Comparison of ENCODE assay signal across 1 cellular context in genomic region chr1:44801491-44802305, GRCh38.
TF ChIP-seq lines count a peak whose summit lies in the region.

No MANE protein-coding gene starts in this region.

TF ChIP-seq in HCT116, 20 proteins besides CTCF, POLR2A, EP300 and RAD21 (continued from another document):
- TF ChIP-seq REST (IDR thresholded peaks at IDR 0.05; ENCODE audit: low read depth) (no peak), CEBPB (IDR thresholded peaks at IDR 0.05; ENCODE audit: low read depth) (no peak), ZFX (IDR thresholded peaks at IDR 0.05) (no peak), POLR2AphosphoS5 (IDR thresholded peaks at IDR 0.05; ENCODE audit: low read depth, low read length) (no peak), ATF3 (IDR thresholded peaks at IDR 0.05) (no peak), TCF7L2 (IDR thresholded peaks at IDR 0.05; ENCODE audit: borderline replicate concordance, extremely low read depth, insufficient read depth, insufficient read length) (no peak), JUND (IDR thresholded peaks at IDR 0.05) (no peak), SIN3A (IDR thresholded peaks at IDR 0.05; ENCODE audit: low read depth) (no peak), ZBTB33 (IDR thresholded peaks at IDR 0.05; ENCODE audit: extremely low read depth, insufficient replicate concordance, low read length) (no peak), YY1 (IDR thresholded peaks at IDR 0.05; ENCODE audit: extremely low read depth, insufficient replicate concordance, low read depth, low read length) (no peak), ZNF274 (IDR thresholded peaks at IDR 0.05; ENCODE audit: low read depth, low read length) (no peak), MAX (IDR thresholded peaks at IDR 0.05) (no peak)
